Comparison of ENCODE assay signal across 9 cellular contexts in the genomic region with DNA sequence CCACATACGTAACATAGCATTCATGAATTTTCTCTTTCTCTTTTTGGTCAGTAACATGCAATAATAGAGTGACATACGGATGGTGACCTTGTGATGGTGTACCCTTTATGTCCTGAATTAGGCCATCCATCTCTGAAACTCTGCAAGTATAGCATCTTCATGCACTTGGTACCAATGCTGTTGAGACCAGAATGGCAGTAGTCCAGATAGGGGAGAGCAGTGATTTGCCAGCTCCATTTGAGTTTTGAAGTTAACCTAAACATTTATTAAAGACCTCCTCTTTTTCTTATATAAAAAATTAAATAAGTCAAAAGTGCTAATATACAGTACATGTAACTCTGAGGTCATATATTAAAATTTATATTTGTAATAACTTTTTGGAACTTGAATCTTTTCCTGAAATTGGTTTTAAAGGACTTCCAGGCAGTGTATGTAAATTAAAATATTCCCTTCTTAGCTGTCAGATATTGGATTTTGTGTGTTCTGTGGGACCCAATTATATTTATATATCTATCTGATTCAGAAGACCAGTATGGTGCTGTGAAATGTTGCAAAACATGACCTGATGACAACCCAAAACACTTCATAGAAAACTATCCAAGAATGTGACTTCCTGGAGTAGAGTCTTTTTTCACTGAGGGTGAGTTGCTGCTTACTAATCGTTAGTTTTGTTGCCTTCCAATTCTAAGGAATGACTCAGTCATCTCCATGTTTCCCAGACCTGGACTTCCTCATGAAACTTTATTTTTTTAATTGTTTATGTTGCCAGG. TPM values are rescaled to one million over a fixed set of nuclear protein-coding genes. Genes with fewer than 3 reads are reported as not detected.
DNase-seq lines count a peak whose midpoint lies in the region; ATAC-seq and TF ChIP-seq lines count a peak whose summit lies in the region.
"Had no signal": no experiment of that assay in that cellular context is flagged by ENCODE, and none has a peak within 500 bp of the region (broad histone marks: within the 10 kb centered on the region; RNA-seq: fewer than 3 reads in every experiment).

No MANE protein-coding gene starts in this region.

- no peak for ATAC-seq in CD4-positive, alpha-beta T cell (ENCODE audit: poor library complexity)
- no peak for ATAC-seq in effector memory CD8-positive, alpha-beta T cell (replicated peaks)
- ATAC-seq in omental fat pad (ENCODE audit: low FRiP score) = peak; percentile 64
- ATAC-seq in GM18505 (IDR thresholded peaks at IDR 0.05; ENCODE audit: unreplicated experiment) = no peak
- ATAC-seq in HG02970 (IDR thresholded peaks at IDR 0.05; ENCODE audit: low FRiP score, unreplicated experiment) = no peak

- no peaks in the 10 kb centered on the region for H3K27me3 Mint-ChIP-seq in CD4-positive, alpha-beta T cell
- H3K27me3 Mint-ChIP-seq in effector memory CD8-positive, alpha-beta T cell = no peaks in the 10 kb centered on the region

- H3K4me1 Mint-ChIP-seq in CD4-positive, alpha-beta T cell (ENCODE audit: low read depth) = peaks cover 62% of the 10 kb centered on the region
- H3K4me1 Mint-ChIP-seq in effector memory CD8-positive, alpha-beta T cell (ENCODE audit: low read depth in 2 of 2) = peaks cover 44 to 49% of the 10 kb centered on the region in 2 donors

- no peaks in the 10 kb centered on the region for H3K27me3 ChIP-seq in CD4-positive, alpha-beta T cell (ENCODE audit: control insufficient read depth, insufficient read depth, low read length)
- H3K27me3 ChIP-seq in SJCRH30 = no peaks in the 10 kb centered on the region

- peak overlapping the region; percentile 45 for H3K4me3 Mint-ChIP-seq in CD4-positive, alpha-beta T cell
- peak overlapping the region; percentile 57 to 95 for H3K4me3 Mint-ChIP-seq in effector memory CD8-positive, alpha-beta T cell

- POLR2A ChIA-PET in CD4-positive, alpha-beta T cell (lab: Charles Lee) = interaction anchor here (0.6 to 2.2 kb wide), 3 partner anchors 14 to 204 kb away, joined by 3 to 9 read pairs (median 3); a partner anchor contains a TSS

- H3K36me3 ChIP-seq in SJCRH30 = peaks cover 11% of the 10 kb centered on the region

- H3K27ac ChIP-seq in CD4-positive, alpha-beta T cell (ENCODE audit: low read depth, low read length) = peak overlapping the region; percentile 36
- no peak overlapping the region for H3K27ac ChIP-seq in SJCRH30

- DNase-seq in CD4-positive, alpha-beta T cell = no peak
- DNase-seq in NCI-H226 = peak; percentile 83
- DNase-seq in effector memory CD8-positive, alpha-beta T cell = no peak
- no peak for DNase-seq in omental fat pad (ENCODE audit: low spot score)
- no peak for DNase-seq in NCI-H2081 (lab: John Stamatoyannopoulos, UW)
- DNase-seq in SJCRH30 = no peak
- DNase-seq: NCI-H2029 treated with DMSO at 0.1 percent for 48 hours had no signal

- no peak for TF ChIP-seq CTCF in CD4-positive, alpha-beta T cell (IDR thresholded peaks at IDR 0.05)
- TF ChIP-seq CTCF in omental fat pad (IDR thresholded peaks at IDR 0.05) = no peak

- no peaks in the 10 kb centered on the region for H3K9me3 Mint-ChIP-seq in CD4-positive, alpha-beta T cell
- no peaks in the 10 kb centered on the region for H3K9me3 Mint-ChIP-seq in effector memory CD8-positive, alpha-beta T cell

- peak overlapping the region; percentile 97 for H3K27ac Mint-ChIP-seq in CD4-positive, alpha-beta T cell
- peak overlapping the region; percentile 98 to 99 for H3K27ac Mint-ChIP-seq in effector memory CD8-positive, alpha-beta T cell

- no peaks in the 10 kb centered on the region for H3K9me3 ChIP-seq in CD4-positive, alpha-beta T cell (ENCODE audit: control insufficient read depth, low read length)
- no peaks in the 10 kb centered on the region for H3K9me3 ChIP-seq in SJCRH30 (replicated peaks)

- H3K36me3 Mint-ChIP-seq in CD4-positive, alpha-beta T cell (ENCODE audit: low read depth) = peaks cover 22% of the 10 kb centered on the region
- H3K36me3 Mint-ChIP-seq in effector memory CD8-positive, alpha-beta T cell (ENCODE audit: insufficient read depth) = peaks cover 50% of the 10 kb centered on the region

- peaks cover 21% of the 10 kb centered on the region for H3K4me1 ChIP-seq in SJCRH30

- TF ChIP-seq POLR2A in GM18505 (IDR thresholded peaks at IDR 0.05; ENCODE audit: borderline replicate concordance, extremely low read depth, insufficient read depth, insufficient read length) = no peak

- intact Hi-C loops in CD4-positive, alpha-beta T cell (cut with DNase I, micrococcal nuclease) = loop anchor here in 1 of 2 experiments (5.0 kb wide), 3 partner anchors 55 to 290 kb away; a partner anchor contains a TSS

- H3K4me3 ChIP-seq in SJCRH30 = no peak overlapping the region

- CTCF ChIA-PET in CD4-positive, alpha-beta T cell (lab: Charles Lee) = interaction anchor here (1.9 to 9.5 kb wide), 2 partner anchors 15 to 203 kb away, joined by 8 to 83 read pairs; a partner anchor contains a TSS

RNA-seq across cellular contexts. Expression of a gene that starts 3.5 kb away (rescaled TPM):
- total RNA-seq in CD4-positive, alpha-beta T cell = 10 to 100 TPM; 26.8 to 31.5 TPM
- total RNA-seq in omental fat pad = 10 to 100 TPM; 22.4 to 69.7 (median 37.9) TPM
- 31.8 and 34.0 TPM in 2 replicates for total RNA-seq in SJCRH30 (2014; rRNA removed; shearing (Covaris generic))
